ENCODE assay signal across 15 cellular contexts in the genomic region with DNA sequence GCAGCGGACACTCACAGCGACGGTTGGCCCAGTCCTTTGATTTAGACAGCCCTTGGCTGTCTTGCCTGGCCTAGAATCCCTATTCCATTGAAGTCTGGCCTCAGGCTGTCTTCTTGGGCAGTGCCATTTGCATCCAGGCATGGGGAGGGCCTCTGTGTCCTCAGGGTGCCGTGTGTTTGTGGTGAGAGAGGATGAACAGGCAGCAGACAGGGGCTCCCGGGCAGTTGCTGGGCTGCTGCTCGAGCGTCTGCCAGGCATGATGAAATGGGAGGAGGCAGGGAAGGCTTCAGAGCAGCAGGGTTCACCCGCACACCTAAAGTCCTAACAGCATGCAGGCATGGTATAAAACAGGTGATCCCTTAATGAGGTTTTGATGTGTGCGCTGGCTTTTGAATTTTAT.
DNase-seq lines count a peak whose midpoint lies in the region; TF ChIP-seq lines count a peak whose summit lies in the region.
"Had no signal": no experiment of that assay in that cellular context is flagged by ENCODE, and none has a peak within 500 bp of the region (broad histone marks: within the 10 kb centered on the region; RNA-seq: fewer than 3 reads in every experiment).

No MANE protein-coding gene starts in this region.

- TF ChIP-seq EP300 in transverse colon (IDR thresholded peaks at IDR 0.05; ENCODE audit: low read depth), result no peak

- H2BK15ac ChIP-seq in mesendoderm (replicated peaks; ENCODE audit: low read depth), result no peak overlapping the region

- H3K4ac ChIP-seq in mesendoderm (ENCODE audit: low read depth, low read length), result peak overlapping the region; percentile 36

- no peak overlapping the region for H2BK5ac ChIP-seq in mesendoderm (ENCODE audit: low read length)

- H3K9me3 ChIP-seq in DOHH2 (ENCODE audit: control insufficient read depth, insufficient read depth, low read length) (no peaks in the 10 kb centered on the region), Karpas-422 (ENCODE audit: low read length) (no peaks in the 10 kb centered on the region), transverse colon (no peaks in the 10 kb centered on the region)
- H3K9me3 ChIP-seq: adrenal gland, heart right ventricle, tibial artery had no signal

- H2AFZ ChIP-seq in Karpas-422 (ENCODE audit: low read length), result no peak overlapping the region

- H3K4me3 ChIP-seq in DOHH2 (ENCODE audit: low read length) (no peak overlapping the region), Karpas-422 (ENCODE audit: low read length) (no peak overlapping the region), mesendoderm (ENCODE audit: low read length) (no peak overlapping the region), transverse colon (no peak overlapping the region)
- H3K4me3 ChIP-seq: adrenal gland, heart right ventricle, tibial artery had no signal

- no peak overlapping the region for H2BK120ac ChIP-seq in mesendoderm (ENCODE audit: low read depth, low read length)

- H3K27me3 ChIP-seq in DOHH2 (ENCODE audit: control insufficient read depth, low read length) (no peaks in the 10 kb centered on the region), Karpas-422 (ENCODE audit: low read length) (no peaks in the 10 kb centered on the region), mesendoderm (ENCODE audit: insufficient read depth, low read length, poor library complexity) (no peaks in the 10 kb centered on the region), transverse colon (no peaks in the 10 kb centered on the region)
- H3K27me3 ChIP-seq: adrenal gland, heart right ventricle, tibial artery had no signal

- H3K56ac ChIP-seq in mesendoderm (ENCODE audit: low read length), result no peak overlapping the region

- H3K79me2 ChIP-seq in DOHH2 (ENCODE audit: control insufficient read depth, low read length) (no peaks in the 10 kb centered on the region), Karpas-422 (ENCODE audit: low read length) (peaks cover 95% of the 10 kb centered on the region), mesendoderm (ENCODE audit: control insufficient read depth, insufficient read depth, low read length) (no peaks in the 10 kb centered on the region)

- WGBS in mesendoderm (ENCODE audit: extremely low coverage, insufficient coverage, low lambda C conversion rate), result no CpG with 5 or more reads among the region's 9 CpGs
- 91 to 100% methylated on average over 1 to 9 of the region's 9 CpGs for WGBS in transverse colon (ENCODE audit: low coverage in 1 of 2), 2 donors

- H3F3A ChIP-seq in DOHH2 (ENCODE audit: control insufficient read depth, insufficient read depth), result peaks cover 6% of the 10 kb centered on the region

- H3K4me2 ChIP-seq in DOHH2 (ENCODE audit: low read length) (peak overlapping the region; percentile 64), Karpas-422 (ENCODE audit: low read depth, low read length, poor library complexity, severe bottlenecking) (peak overlapping the region; percentile 75), mesendoderm (ENCODE audit: low read length) (no peak overlapping the region)

- no peak overlapping the region for H2AK5ac ChIP-seq in mesendoderm (ENCODE audit: low read length)

- H4K8ac ChIP-seq in mesendoderm (ENCODE audit: low read depth, low read length), result no peak overlapping the region

- no peak overlapping the region for H3K27ac ChIP-seq in DOHH2 (ENCODE audit: low read depth, low read length)
- peak overlapping the region; percentile 79 for H3K27ac ChIP-seq in Karpas-422 (ENCODE audit: low read length)
- no peak overlapping the region for H3K27ac ChIP-seq in mesendoderm (ENCODE audit: low read depth, low read length)
- no peak overlapping the region for H3K27ac ChIP-seq in transverse colon
- H3K27ac ChIP-seq: heart right ventricle, tibial artery had no signal

- H3K36me3 ChIP-seq in DOHH2 (ENCODE audit: control insufficient read depth, low read length) (peaks cover 7% of the 10 kb centered on the region), Karpas-422 (ENCODE audit: insufficient read depth, low read length) (no peaks in the 10 kb centered on the region), mesendoderm (ENCODE audit: control insufficient read depth, insufficient read depth, low read length) (no peaks in the 10 kb centered on the region), transverse colon (no peaks in the 10 kb centered on the region)
- H3K36me3 ChIP-seq: adrenal gland, heart right ventricle, tibial artery had no signal

- no peak for TF ChIP-seq POLR2A in transverse colon (IDR thresholded peaks at IDR 0.05)

- H4K5ac ChIP-seq in mesendoderm (ENCODE audit: low read length), result no peak overlapping the region

- no peaks in the 10 kb centered on the region for H3K79me1 ChIP-seq in mesendoderm (ENCODE audit: low read length)

- TF ChIP-seq CTCF in DOHH2 (IDR thresholded peaks at IDR 0.05; ENCODE audit: low read depth, low read length, poor library complexity, severe bottlenecking) (no peak), transverse colon (IDR thresholded peaks at IDR 0.05) (no peak)

- no peak for DNase-seq in Karpas-422
- DNase-seq in astrocyte of the hippocampus (ENCODE audit: low read depth, low spot score), result peak; percentile 26
- DNase-seq in mesendoderm, result no peak
- DNase-seq in NCI-H1092 treated with DMSO at 0.1 percent for 48 hours (lab: John Stamatoyannopoulos, UW), result no peak
- no peak for DNase-seq in hippocampal formation (lab: John Stamatoyannopoulos, UW)
- DNase-seq in transverse colon, result no peak
- DNase-seq in GM19238 (ENCODE audit: insufficient read length, low spot score), result no peak
- DNase-seq: activated gamma-delta T cell; CD4-positive, CD25-positive, alpha-beta regulatory T cell; heart right ventricle; NCI-H1694; SIG-M5; tibial artery had no signal

- no peaks in the 10 kb centered on the region for H4K20me1 ChIP-seq in DOHH2 (ENCODE audit: control insufficient read depth, insufficient read depth, low read depth, low read length)
- H4K20me1 ChIP-seq in Karpas-422 (ENCODE audit: insufficient read depth, low read depth, low read length), result no peaks in the 10 kb centered on the region

- intact Hi-C loops in transverse colon (cut with DNase I; ENCODE audit: low total_unique reads), result no loop called here

- in situ Hi-C loops in transverse colon (cut with MboI; ENCODE audit: low pct_ligation_motif_present in 1 of 4, low pct_unique_long_range_greater_than_20kb in 1 of 4, low sequenced_read_pairs in 3 of 4), result no loop called here

- no peak overlapping the region for H3K23ac ChIP-seq in mesendoderm (ENCODE audit: low read length)

- no peaks in the 10 kb centered on the region for H3K9me2 ChIP-seq in DOHH2 (replicated peaks; ENCODE audit: control insufficient read depth, low read length)
- no peaks in the 10 kb centered on the region for H3K9me2 ChIP-seq in Karpas-422 (replicated peaks; ENCODE audit: insufficient read depth, low read length)

- no peak overlapping the region for H3K18ac ChIP-seq in mesendoderm (ENCODE audit: low read length)

- H3K4me1 ChIP-seq in DOHH2 (ENCODE audit: control insufficient read depth, low read length), result peaks cover 69% of the 10 kb centered on the region
- peaks cover 82% of the 10 kb centered on the region for H3K4me1 ChIP-seq in Karpas-422 (ENCODE audit: low read length)
- H3K4me1 ChIP-seq in mesendoderm (ENCODE audit: control insufficient read depth, low read depth, low read length), result peaks cover 5% of the 10 kb centered on the region
- H3K4me1 ChIP-seq in transverse colon, result no peaks in the 10 kb centered on the region

- H3K9ac ChIP-seq in Karpas-422 (ENCODE audit: low read length) (no peak overlapping the region; the same call in 1 of the 2 replicates), mesendoderm (ENCODE audit: low read length) (no peak overlapping the region)
